Comparison of ENCODE assay signal across 1 cellular context in the genomic region with DNA sequence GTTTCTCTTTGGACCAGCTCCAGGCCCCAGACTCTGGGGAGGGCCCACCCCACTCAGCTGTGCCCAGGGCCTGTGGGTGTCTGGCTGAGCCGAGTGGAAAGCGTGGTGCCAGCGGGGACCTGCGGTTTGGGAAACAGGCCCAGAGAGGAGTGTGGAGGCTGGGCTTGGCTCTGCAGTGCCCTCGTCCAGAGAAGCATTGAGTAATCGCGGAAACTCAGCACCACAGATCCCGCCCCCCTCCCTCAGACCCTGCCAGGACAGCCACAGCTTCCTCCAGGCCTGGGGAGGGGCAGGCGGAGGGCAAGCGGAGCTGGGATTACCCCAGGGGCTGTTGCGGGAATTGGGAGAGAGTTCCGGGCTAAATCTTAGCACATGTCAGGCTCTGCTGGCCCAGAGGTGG.
TF ChIP-seq lines count a peak whose summit lies in the region.

No MANE protein-coding gene starts in this region.

TF ChIP-seq in H1, 55 proteins besides CTCF, POLR2A, EP300 and RAD21:
- TF ChIP-seq CBX5 (IDR thresholded peaks at IDR 0.05; ENCODE audit: low read depth, low read length) (no peak), YY1 (IDR thresholded peaks at IDR 0.05; ENCODE audit: low read depth, low read length) (no peak), CEBPB (IDR thresholded peaks at IDR 0.05; ENCODE audit: low read depth, low read length) (0 out of 2 replicates have a peak, but pooled peaks have one; percentile 33)
- TF ChIP-seq, protein P1, sequence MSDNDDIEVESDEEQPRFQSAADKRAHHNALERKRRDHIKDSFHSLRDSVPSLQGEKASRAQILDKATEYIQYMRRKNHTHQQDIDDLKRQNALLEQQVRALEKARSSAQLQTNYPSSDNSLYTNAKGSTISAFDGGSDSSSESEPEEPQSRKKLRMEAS (IDR thresholded peaks at IDR 0.05), result peak; percentile 15; the same call in 1 of the 2 replicates
